In the genomic region with DNA sequence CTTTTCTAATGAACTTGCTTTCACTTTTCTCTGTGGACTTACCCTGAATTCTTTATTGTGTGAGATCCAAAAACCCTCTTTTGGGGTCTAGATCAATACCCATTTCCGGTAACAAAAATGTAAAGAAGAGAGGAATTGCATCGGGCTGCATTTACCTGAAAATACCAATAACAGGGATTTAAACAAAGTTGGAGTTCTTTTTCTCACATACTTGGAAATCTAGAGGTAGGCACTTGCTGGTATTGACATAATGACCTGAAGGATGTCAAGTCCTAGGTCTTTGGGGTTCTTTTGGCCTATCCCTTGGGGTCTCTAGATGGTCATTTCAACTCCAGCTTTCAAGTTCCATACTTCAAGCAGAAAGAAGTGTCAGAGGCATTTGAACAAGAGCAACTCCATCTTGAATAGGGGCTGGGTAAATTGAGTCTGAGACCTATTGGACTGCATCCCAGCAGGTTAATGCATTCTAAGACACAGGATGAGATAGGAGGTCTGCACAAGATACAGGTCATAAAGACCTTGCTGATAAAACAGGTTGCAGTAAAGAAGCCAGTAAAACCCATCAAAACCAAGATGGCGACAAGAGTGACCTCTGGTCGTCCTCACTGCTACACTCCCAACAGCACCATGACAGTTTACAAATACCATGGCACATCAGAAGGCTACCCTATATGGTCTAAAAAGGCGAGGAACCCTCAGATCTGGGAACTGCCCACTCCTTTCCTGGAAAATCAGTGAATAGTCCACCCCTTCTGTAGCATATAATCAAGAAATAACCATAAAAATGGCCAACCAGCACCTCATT, we compare ENCODE assay signal across 40 cellular contexts.
"Had no signal": no experiment of that assay in that cellular context is flagged by ENCODE, and none has a peak within 500 bp of the region (broad histone marks: within the 10 kb centered on the region; RNA-seq: fewer than 3 reads in every experiment).

No MANE protein-coding gene starts in this region.

- H3K36me3 Mint-ChIP-seq: activated naive CD4-positive, alpha-beta T cell treated with anti-CD3 and anti-CD28 coated beads, Interleukin-2, amount 10 ng/mL, durations not matched to agents 7 days and 5 days had no signal

- H3K9me3 ChIP-seq: adrenal gland, ascending aorta, body of pancreas, breast epithelium had no signal

- H3K27me3 ChIP-seq: adrenal gland, ascending aorta, body of pancreas, brain microvascular endothelial cell, breast epithelium, cardiac muscle cell had no signal

- FAIRE-seq: astrocyte, bronchial epithelial cell had no signal

- ATAC-seq: activated naive CD4-positive, alpha-beta T cell treated with anti-CD3 and anti-CD28 coated beads, Interleukin-2, amount 50 U/mL, for 72 hours; activated naive CD8-positive, alpha-beta T cell treated with anti-CD3 and anti-CD28 coated beads, Interleukin-2, amount 50 U/mL, for 24 hours; activated T-cell treated with anti-CD3 and anti-CD28 coated beads, Interleukin-2, amount 50 U/mL, for 4 hours; activated T-cell treated with anti-CD3 and anti-CD28 coated beads, Interleukin-2, amount 50 U/mL, for 72 hours; activated T-helper 17 cell treated with anti-CD3 and anti-CD28 coated beads, Interleukin-2, amount 50 U/mL, for 72 hours; body of pancreas had no signal

- H3K4me1 ChIP-seq: adrenal gland, ascending aorta, body of pancreas, breast epithelium had no signal

- H3K36me3 ChIP-seq: adrenal gland, ascending aorta, brain microvascular endothelial cell, breast epithelium, cardiac muscle cell had no signal

- H3K27ac Mint-ChIP-seq: activated naive CD4-positive, alpha-beta T cell treated with anti-CD3 and anti-CD28 coated beads for 36 hours; activated naive CD4-positive, alpha-beta T cell treated with anti-CD3 and anti-CD28 coated beads, Interleukin-2, amount 10 ng/mL, durations not matched to agents 7 days and 5 days; activated naive CD4-positive, alpha-beta T cell treated with anti-CD3 and anti-CD28 coated beads, Interleukin-2, amount 50 U/mL, for 24 hours; activated naive CD4-positive, alpha-beta T cell treated with anti-CD3 and anti-CD28 coated beads, Interleukin-2, amount 50 U/mL, for 72 hours; activated naive CD8-positive, alpha-beta T cell; activated naive CD8-positive, alpha-beta T cell treated with anti-CD3 and anti-CD28 coated beads for 36 hours; activated naive CD8-positive, alpha-beta T cell treated with anti-CD3 and anti-CD28 coated beads, Interleukin-2, amount 10 ng/mL, durations not matched to agents 7 days and 5 days; activated naive CD8-positive, alpha-beta T cell treated with anti-CD3 and anti-CD28 coated beads, Interleukin-2, amount 50 U/mL, for 24 hours; activated T-cell treated with anti-CD3 and anti-CD28 coated beads, Interleukin-2, amount 50 U/mL, for 24 hours; activated T-cell treated with anti-CD3 and anti-CD28 coated beads, Interleukin-2, amount 50 U/mL, for 72 hours; activated T-helper 1 cell treated with anti-CD3 and anti-CD28 coated beads, Interleukin-12 subunit alpha, Interleukin-12 subunit beta, Interleukin-2, Interleukin-4 antibody, amounts not matched to agents 30 ng/mL and 10 ng/mL and 1 ng/mL, durations not matched to agents 14 hours and 24 hours and 36 hours; activated T-helper 17 cell treated with anti-CD3 and anti-CD28 coated beads, Interleukin-2, amount 50 U/mL, for 72 hours; activated T-helper 2 cell treated with anti-CD3 and anti-CD28 coated beads, Interferon-gamma antibody, Interleukin-2, Interleukin-4, amounts not matched to agents 10 μg/mL and 5 μg/mL and 100 μg/mL, durations not matched to agents 14 hours and 24 hours and 36 hours; brain had no signal

- DNase-seq: activated effector memory CD4-positive, alpha-beta T cell treated with anti-CD3 and anti-CD28 coated beads, Interleukin-2, amount 50 U/mL, for 16 hours; activated effector memory CD4-positive, alpha-beta T cell treated with Interleukin-2 at 50 U/mL for 16 hours; activated gamma-delta T cell; activated gamma-delta T cell treated with Interleukin-2 at 50 U/mL for 16 hours; activated naive CD4-positive, alpha-beta T cell; activated naive CD4-positive, alpha-beta T cell treated with anti-CD3 and anti-CD28 coated beads for 36 hours; activated naive CD4-positive, alpha-beta T cell treated with anti-CD3 and anti-CD28 coated beads, Interleukin-2, amount 10 ng/mL, durations not matched to agents 7 days and 5 days; activated naive CD4-positive, alpha-beta T cell treated with anti-CD3 and anti-CD28 coated beads, Interleukin-2, amount 50 U/mL, for 16 hours; activated naive CD4-positive, alpha-beta T cell treated with Interleukin-2 at 50 U/mL for 16 hours; activated naive CD8-positive, alpha-beta T cell treated with anti-CD3 and anti-CD28 coated beads for 36 hours; activated naive CD8-positive, alpha-beta T cell treated with anti-CD3 and anti-CD28 coated beads, Interleukin-2, amount 10 ng/mL, durations not matched to agents 7 days and 5 days; activated naive CD8-positive, alpha-beta T cell treated with anti-CD3 and anti-CD28 coated beads, Interleukin-2, amount 50 U/mL, for 24 hours; activated T-cell treated with anti-CD3 and anti-CD28 coated beads, Interleukin-2, amount 50 U/mL, for 1 hour; activated T-cell treated with anti-CD3 and anti-CD28 coated beads, Interleukin-2, amount 50 U/mL, for 24 hours; activated T-cell treated with anti-CD3 and anti-CD28 coated beads, Interleukin-2, amount 50 U/mL, for 4 hours; activated T-cell treated with anti-CD3 and anti-CD28 coated beads, Interleukin-2, amount 50 U/mL, for 48 hours; activated T-cell treated with anti-CD3 and anti-CD28 coated beads, Interleukin-2, amount 50 U/mL, for 72 hours; amniotic stem cell; amygdala; anterior cingulate cortex; aorta; body of pancreas; brain microvascular endothelial cell; caudate nucleus; central memory CD4-positive, alpha-beta T cell; cerebellar nuclear complex had no signal

- H3K4me1 Mint-ChIP-seq: brain had no signal

- H3K27ac ChIP-seq: adrenal gland, ascending aorta, body of pancreas, brain microvascular endothelial cell, breast epithelium, cardiac muscle cell had no signal

- H3K27me3 Mint-ChIP-seq: activated naive CD4-positive, alpha-beta T cell treated with anti-CD3 and anti-CD28 coated beads, Interleukin-2, amount 10 ng/mL, durations not matched to agents 7 days and 5 days; activated naive CD8-positive, alpha-beta T cell treated with anti-CD3 and anti-CD28 coated beads, Interleukin-2, amount 10 ng/mL, durations not matched to agents 7 days and 5 days; activated T-helper 17 cell treated with anti-CD3 and anti-CD28 coated beads, Interleukin-2, amount 50 U/mL, for 72 hours; central memory CD8-positive, alpha-beta T cell had no signal

- H3K4me3 ChIP-seq: adrenal gland, ascending aorta, body of pancreas, breast epithelium, cardiac muscle cell had no signal

- H3K9me3 Mint-ChIP-seq: activated naive CD4-positive, alpha-beta T cell treated with anti-CD3 and anti-CD28 coated beads, Interleukin-2, amount 50 U/mL, for 24 hours; activated T-helper 17 cell treated with anti-CD3 and anti-CD28 coated beads, Interleukin-2, amount 50 U/mL, for 72 hours; central memory CD8-positive, alpha-beta T cell had no signal

- H3K4me3 Mint-ChIP-seq: activated naive CD4-positive, alpha-beta T cell treated with anti-CD3 and anti-CD28 coated beads for 36 hours; activated naive CD4-positive, alpha-beta T cell treated with anti-CD3 and anti-CD28 coated beads, Interleukin-2, amount 10 ng/mL, durations not matched to agents 7 days and 5 days; activated naive CD4-positive, alpha-beta T cell treated with anti-CD3 and anti-CD28 coated beads, Interleukin-2, amount 50 U/mL, for 24 hours; activated naive CD8-positive, alpha-beta T cell; activated naive CD8-positive, alpha-beta T cell treated with anti-CD3 and anti-CD28 coated beads for 36 hours; activated naive CD8-positive, alpha-beta T cell treated with anti-CD3 and anti-CD28 coated beads, Interleukin-2, amount 10 ng/mL, durations not matched to agents 7 days and 5 days; activated naive CD8-positive, alpha-beta T cell treated with anti-CD3 and anti-CD28 coated beads, Interleukin-2, amount 50 U/mL, for 24 hours; activated T-cell treated with anti-CD3 and anti-CD28 coated beads, Interleukin-2, amount 50 U/mL, for 24 hours; activated T-cell treated with anti-CD3 and anti-CD28 coated beads, Interleukin-2, amount 50 U/mL, for 4 hours; activated T-cell treated with anti-CD3 and anti-CD28 coated beads, Interleukin-2, amount 50 U/mL, for 72 hours; activated T-helper 1 cell treated with anti-CD3 and anti-CD28 coated beads, Interleukin-12 subunit alpha, Interleukin-12 subunit beta, Interleukin-2, Interleukin-4 antibody, amounts not matched to agents 30 ng/mL and 10 ng/mL and 1 ng/mL, durations not matched to agents 14 hours and 24 hours and 36 hours; activated T-helper 17 cell treated with anti-CD3 and anti-CD28 coated beads, Interleukin-2, amount 50 U/mL, for 72 hours; brain; central memory CD8-positive, alpha-beta T cell had no signal
